In the genomic region with DNA sequence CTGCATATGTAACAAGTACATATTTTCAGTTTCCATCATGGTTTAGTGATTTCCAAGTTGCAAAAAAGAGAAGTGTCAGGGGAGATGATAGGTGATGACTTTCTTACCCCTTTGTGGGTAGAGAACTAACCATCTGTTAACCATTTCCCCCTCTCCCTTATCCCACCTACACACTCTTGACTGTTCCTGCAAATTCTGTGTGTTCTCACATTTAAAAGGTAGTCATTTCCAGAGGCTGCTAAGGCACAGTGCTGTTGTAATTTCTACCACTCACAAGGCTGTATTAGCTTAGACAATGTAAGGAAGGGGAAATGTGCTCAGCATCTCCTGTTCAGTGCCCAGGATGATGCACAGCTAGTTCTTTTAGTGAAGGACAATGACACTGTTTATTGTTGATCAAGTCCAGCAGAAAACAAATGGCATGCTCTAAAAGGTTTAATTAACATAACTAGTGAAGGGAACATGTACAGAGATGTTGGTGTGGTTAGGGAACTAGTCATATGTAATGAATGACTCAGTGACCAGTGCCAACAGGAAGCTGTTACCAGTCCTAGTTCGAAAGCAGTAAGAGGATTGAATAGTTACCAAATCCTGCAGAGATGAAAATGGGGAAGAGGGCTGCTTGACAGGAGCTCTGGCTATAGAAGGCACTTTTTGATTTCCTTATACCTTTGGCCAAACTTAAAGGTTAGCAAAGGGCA, we compare ENCODE assay signal across 8 cellular contexts.
A peak's percentile ranks its signal among the peaks of the same experiment; 100 is the strongest.
DNase-seq lines count a peak whose midpoint lies in the region; ATAC-seq lines count a peak whose summit lies in the region.

No MANE protein-coding gene starts in this region.

- no peaks in the 10 kb centered on the region for H3K36me3 Mint-ChIP-seq in activated naive CD4-positive, alpha-beta T cell treated with anti-CD3 and anti-CD28 coated beads for 36 hours (ENCODE audit: low read depth)

- no peak overlapping the region for H3K27ac Mint-ChIP-seq in activated naive CD4-positive, alpha-beta T cell treated with anti-CD3 and anti-CD28 coated beads for 36 hours

- intact Hi-C loops in activated naive CD4-positive, alpha-beta T cell treated with anti-CD3 and anti-CD28 coated beads for 36 hours (cut with micrococcal nuclease): no loop called here

- H2AFZ ChIP-seq in ACC112 (ENCODE audit: low read length, unreplicated experiment): peak overlapping the region; percentile 15

- H3K9me3 Mint-ChIP-seq in activated naive CD4-positive, alpha-beta T cell treated with anti-CD3 and anti-CD28 coated beads for 36 hours: no peaks in the 10 kb centered on the region

- H3K27ac ChIP-seq in ACC112 (ENCODE audit: low read depth, low read length): no peak overlapping the region

- no peak overlapping the region for H3K4me3 Mint-ChIP-seq in activated naive CD4-positive, alpha-beta T cell treated with anti-CD3 and anti-CD28 coated beads for 36 hours

- H3K36me3 ChIP-seq in ACC112 (ENCODE audit: insufficient read depth, low read length): no peaks in the 10 kb centered on the region

- CTCF ChIA-PET in activated naive CD4-positive, alpha-beta T cell treated with anti-CD3 and anti-CD28 coated beads for 36 hours (lab: Charles Lee): interaction anchor here (0.5 kb wide), 1 partner anchor 15 kb away, joined by 6 read pairs; no protein-coding TSS in a partner anchor

- H3K4me1 ChIP-seq in ACC112 (ENCODE audit: control insufficient read depth, insufficient read depth, low read length, unreplicated experiment): peaks cover 8% of the 10 kb centered on the region

- ATAC-seq in GM19351 (IDR thresholded peaks at IDR 0.05; ENCODE audit: unreplicated experiment) (peak; percentile 90), HG03469 (IDR thresholded peaks at IDR 0.05; ENCODE audit: unreplicated experiment) (peak; percentile 46), esophagus mucosa (peak; percentile 55)

- H3K27me3 ChIP-seq in ACC112 (ENCODE audit: insufficient read depth, low read length): no peaks in the 10 kb centered on the region

- H3K4me3 ChIP-seq in ACC112 (ENCODE audit: low read depth, low read length): no peak overlapping the region

- peaks cover 2% of the 10 kb centered on the region for H3K27me3 Mint-ChIP-seq in activated naive CD4-positive, alpha-beta T cell treated with anti-CD3 and anti-CD28 coated beads for 36 hours (ENCODE audit: low read depth)

- no peak for DNase-seq in stimulated activated CD4-positive, alpha-beta T cell treated with anti-CD3 and anti-CD28 coated beads, Interleukin-1b, Interleukin-23, amount 100 ng/mL, for 48 hours
- DNase-seq in stimulated activated CD4-positive, alpha-beta T cell treated with anti-CD3 and anti-CD28 coated beads, Interleukin-12 subunit alpha, Interleukin-12 subunit beta, amount 100 ng/mL, for 4 hours: no peak
- DNase-seq in activated naive CD4-positive, alpha-beta T cell treated with anti-CD3 and anti-CD28 coated beads for 36 hours: no peak
- no peak for DNase-seq in cerebellar cortex (ENCODE audit: low spot score)

- no peaks in the 10 kb centered on the region for H3K4me1 Mint-ChIP-seq in activated naive CD4-positive, alpha-beta T cell treated with anti-CD3 and anti-CD28 coated beads for 36 hours (ENCODE audit: low read depth)

- no peaks in the 10 kb centered on the region for H3K79me2 ChIP-seq in ACC112 (ENCODE audit: control insufficient read depth, insufficient read depth, low read length, unreplicated experiment)
